1 cellular context compared by ENCODE assay signal in the genomic region with DNA sequence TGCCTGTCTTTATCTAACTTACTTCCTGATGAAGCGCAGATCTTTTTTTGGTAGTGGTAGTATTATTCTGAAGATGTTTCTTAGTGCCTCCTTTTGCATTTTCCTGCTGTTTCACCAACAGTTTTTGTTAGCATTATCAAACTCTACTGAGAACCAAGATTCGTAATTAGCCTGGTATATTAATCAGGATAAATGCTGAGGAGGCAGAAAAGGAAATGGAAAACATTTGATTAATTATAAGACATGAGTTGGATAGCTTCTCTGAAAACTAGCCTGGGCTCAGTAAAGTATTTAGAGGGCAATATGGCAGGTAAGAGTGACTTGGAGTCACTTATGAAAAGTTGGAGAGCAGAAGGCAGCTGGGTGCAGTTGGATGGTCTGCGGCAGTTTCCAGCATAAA.
TF ChIP-seq lines count a peak whose summit lies in the region.

No MANE protein-coding gene starts in this region.

TF ChIP-seq in K562, 482 proteins besides CTCF, POLR2A, EP300 and RAD21 (continued from another document):
- TF ChIP-seq FOXA3 (CRISPR knock-in tag; conservative IDR thresholded peaks at IDR 0.05 in 1 of 2, IDR thresholded peaks at IDR 0.05 in 1 of 2) (no peak), C11orf30 (IDR thresholded peaks at IDR 0.05; ENCODE audit: low read depth) (peak; percentile 28; the same call in 1 of the 2 replicates), PHF8 (IDR thresholded peaks at IDR 0.05; ENCODE audit: borderline replicate concordance, low read length) (no peak), HNRNPLL (IDR thresholded peaks at IDR 0.05; ENCODE audit: low read depth, low read length, poor library complexity, severe bottlenecking) (no peak), ZNF316 (IDR thresholded peaks at IDR 0.05) (peak; percentile 48; the same call in 1 of the 2 replicates)
- TF ChIP-seq, protein P1, sequence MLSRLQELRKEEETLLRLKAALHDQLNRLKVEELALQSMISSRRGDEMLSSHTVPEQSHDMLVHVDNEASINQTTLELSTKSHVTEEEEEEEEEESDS (CRISPR knock-in tag; IDR thresholded peaks at IDR 0.05) = no peak
- TF ChIP-seq, protein P2, sequence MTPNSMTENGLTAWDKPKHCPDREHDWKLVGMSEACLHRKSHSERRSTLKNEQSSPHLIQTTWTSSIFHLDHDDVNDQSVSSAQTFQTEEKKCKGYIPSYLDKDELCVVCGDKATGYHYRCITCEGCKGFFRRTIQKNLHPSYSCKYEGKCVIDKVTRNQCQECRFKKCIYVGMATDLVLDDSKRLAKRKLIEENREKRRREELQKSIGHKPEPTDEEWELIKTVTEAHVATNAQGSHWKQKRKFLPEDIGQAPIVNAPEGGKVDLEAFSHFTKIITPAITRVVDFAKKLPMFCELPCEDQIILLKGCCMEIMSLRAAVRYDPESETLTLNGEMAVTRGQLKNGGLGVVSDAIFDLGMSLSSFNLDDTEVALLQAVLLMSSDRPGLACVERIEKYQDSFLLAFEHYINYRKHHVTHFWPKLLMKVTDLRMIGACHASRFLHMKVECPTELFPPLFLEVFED (CRISPR knock-in tag; conservative IDR thresholded peaks at IDR 0.05) = no peak
- TF ChIP-seq, protein P3, sequence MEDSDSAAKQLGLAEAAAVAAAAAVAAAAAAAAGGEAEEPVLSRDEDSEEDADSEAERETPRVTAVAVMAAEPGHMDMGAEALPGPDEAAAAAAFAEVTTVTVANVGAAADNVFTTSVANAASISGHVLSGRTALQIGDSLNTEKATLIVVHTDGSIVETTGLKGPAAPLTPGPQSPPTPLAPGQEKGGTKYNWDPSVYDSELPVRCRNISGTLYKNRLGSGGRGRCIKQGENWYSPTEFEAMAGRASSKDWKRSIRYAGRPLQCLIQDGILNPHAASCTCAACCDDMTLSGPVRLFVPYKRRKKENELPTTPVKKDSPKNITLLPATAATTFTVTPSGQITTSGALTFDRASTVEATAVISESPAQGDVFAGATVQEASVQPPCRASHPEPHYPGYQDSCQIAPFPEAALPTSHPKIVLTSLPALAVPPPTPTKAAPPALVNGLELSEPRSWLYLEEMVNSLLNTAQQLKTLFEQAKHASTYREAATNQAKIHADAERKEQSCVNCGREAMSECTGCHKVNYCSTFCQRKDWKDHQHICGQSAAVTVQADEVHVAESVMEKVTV (CRISPR knock-in tag; IDR thresholded peaks at IDR 0.05) = no peak
- TF ChIP-seq, protein P4, sequence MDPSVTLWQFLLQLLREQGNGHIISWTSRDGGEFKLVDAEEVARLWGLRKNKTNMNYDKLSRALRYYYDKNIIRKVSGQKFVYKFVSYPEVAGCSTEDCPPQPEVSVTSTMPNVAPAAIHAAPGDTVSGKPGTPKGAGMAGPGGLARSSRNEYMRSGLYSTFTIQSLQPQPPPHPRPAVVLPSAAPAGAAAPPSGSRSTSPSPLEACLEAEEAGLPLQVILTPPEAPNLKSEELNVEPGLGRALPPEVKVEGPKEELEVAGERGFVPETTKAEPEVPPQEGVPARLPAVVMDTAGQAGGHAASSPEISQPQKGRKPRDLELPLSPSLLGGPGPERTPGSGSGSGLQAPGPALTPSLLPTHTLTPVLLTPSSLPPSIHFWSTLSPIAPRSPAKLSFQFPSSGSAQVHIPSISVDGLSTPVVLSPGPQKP (CRISPR knock-in tag; IDR thresholded peaks at IDR 0.05) = no peak
